Comparison of ENCODE assay signal across 1 cellular context in the genomic region with DNA sequence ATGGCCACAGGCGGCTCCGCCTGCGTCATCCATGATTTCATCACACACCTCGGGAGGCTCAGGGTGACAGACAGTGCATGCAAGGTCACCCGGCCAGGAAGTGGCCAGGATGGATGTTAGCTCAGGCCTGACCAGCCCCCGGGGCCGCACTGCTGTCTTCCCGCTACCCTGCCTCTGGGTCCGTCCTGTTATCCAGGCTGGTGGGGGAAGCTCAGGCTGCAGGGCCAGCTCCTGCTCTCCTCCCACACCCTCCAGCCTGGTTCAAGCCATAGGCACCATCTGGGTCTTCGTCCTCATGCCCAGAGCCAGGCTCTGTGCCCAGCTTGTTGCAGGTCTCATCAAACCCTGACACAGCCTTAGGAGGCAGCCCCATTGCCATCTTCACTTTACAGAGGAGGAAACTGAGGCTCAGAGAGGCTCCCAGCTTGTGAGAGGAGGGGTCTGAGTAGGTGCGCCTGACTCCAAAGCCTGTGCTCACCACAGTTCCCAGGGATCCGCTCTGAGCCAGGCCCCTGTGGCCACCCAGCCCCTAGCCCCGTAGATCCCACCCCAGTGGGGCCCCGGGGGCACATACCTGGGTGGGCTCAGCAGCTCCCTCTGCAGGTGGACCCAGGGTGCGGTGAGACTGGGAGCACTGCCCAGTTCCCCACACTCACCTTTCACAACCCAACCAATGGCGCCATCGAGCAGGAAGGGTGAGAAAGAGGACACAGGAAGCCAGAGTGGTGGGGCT.
A peak's percentile ranks its signal among the peaks of the same experiment; 100 is the strongest.
TF ChIP-seq lines count a peak whose summit lies in the region.

No MANE protein-coding gene starts in this region.

TF ChIP-seq in HepG2, 621 proteins besides CTCF, POLR2A, EP300 and RAD21 (continued from another document and continues in another):
- TF ChIP-seq, protein P1, sequence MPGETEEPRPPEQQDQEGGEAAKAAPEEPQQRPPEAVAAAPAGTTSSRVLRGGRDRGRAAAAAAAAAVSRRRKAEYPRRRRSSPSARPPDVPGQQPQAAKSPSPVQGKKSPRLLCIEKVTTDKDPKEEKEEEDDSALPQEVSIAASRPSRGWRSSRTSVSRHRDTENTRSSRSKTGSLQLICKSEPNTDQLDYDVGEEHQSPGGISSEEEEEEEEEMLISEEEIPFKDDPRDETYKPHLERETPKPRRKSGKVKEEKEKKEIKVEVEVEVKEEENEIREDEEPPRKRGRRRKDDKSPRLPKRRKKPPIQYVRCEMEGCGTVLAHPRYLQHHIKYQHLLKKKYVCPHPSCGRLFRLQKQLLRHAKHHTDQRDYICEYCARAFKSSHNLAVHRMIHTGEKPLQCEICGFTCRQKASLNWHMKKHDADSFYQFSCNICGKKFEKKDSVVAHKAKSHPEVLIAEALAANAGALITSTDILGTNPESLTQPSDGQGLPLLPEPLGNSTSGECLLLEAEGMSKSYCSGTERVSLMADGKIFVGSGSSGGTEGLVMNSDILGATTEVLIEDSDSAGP (CRISPR knock-in tag; IDR thresholded peaks at IDR 0.05; ENCODE audit: borderline replicate concordance) = peak; percentile 83
- TF ChIP-seq RBFOX2 (IDR thresholded peaks at IDR 0.05; ENCODE audit: low read depth, low read length) (peak; percentile 39; the same call in 1 of the 2 replicates), PTBP1 (IDR thresholded peaks at IDR 0.05; ENCODE audit: low read depth, low read length, poor library complexity, severe bottlenecking) (no peak), ZIK1 (CRISPR knock-in tag; IDR thresholded peaks at IDR 0.05; ENCODE audit: borderline replicate concordance, low read depth) (peak; percentile 70; the same call in 1 of the 2 replicates), ZNF563 (CRISPR knock-in tag; IDR thresholded peaks at IDR 0.05) (no peak; the same call in 1 of the 2 replicates), ZGPAT (CRISPR knock-in tag; IDR thresholded peaks at IDR 0.05) (peak; percentile 91; the same call in 1 of the 2 replicates), SALL1 (CRISPR knock-in tag; IDR thresholded peaks at IDR 0.05) (peak; percentile 96), TGIF2 (CRISPR knock-in tag; IDR thresholded peaks at IDR 0.05) (no peak), SNAPC2 (CRISPR knock-in tag; IDR thresholded peaks at IDR 0.05) (0 out of 2 replicates have a peak, but pooled peaks have one; percentile 3), ZNF547 (CRISPR knock-in tag; IDR thresholded peaks at IDR 0.05) (peak; percentile 82), SMAD3 (CRISPR knock-in tag; IDR thresholded peaks at IDR 0.05) (peak; percentile 86), TAF1 (CRISPR knock-in tag; IDR thresholded peaks at IDR 0.05) (peak; percentile 69; the same call in 1 of the 2 replicates), ZBTB38 (CRISPR knock-in tag; IDR thresholded peaks at IDR 0.05) (peak; percentile 88), LCORL (IDR thresholded peaks at IDR 0.05) (no peak), LCORL (CRISPR knock-in tag; IDR thresholded peaks at IDR 0.05) (peak; percentile 92; the same call in 1 of the 2 replicates), ATF1 (CRISPR knock-in tag; IDR thresholded peaks at IDR 0.05) (no peak), KLF6 (CRISPR knock-in tag; IDR thresholded peaks at IDR 0.05) (peak; percentile 69), EHMT2 (IDR thresholded peaks at IDR 0.05; ENCODE audit: borderline replicate concordance, low read depth, low read length) (no peak), FOSL1 (CRISPR knock-in tag; IDR thresholded peaks at IDR 0.05; ENCODE audit: borderline replicate concordance) (no peak), KDM1A (CRISPR knock-in tag; IDR thresholded peaks at IDR 0.05) (peak; percentile 62; the same call in 1 of the 2 replicates), PCBP1 (IDR thresholded peaks at IDR 0.05; ENCODE audit: borderline replicate concordance, low read depth, low read length) (no peak), ZNF550 (CRISPR knock-in tag; IDR thresholded peaks at IDR 0.05; ENCODE audit: borderline replicate concordance) (no peak), ZNF572 (CRISPR knock-in tag; IDR thresholded peaks at IDR 0.05) (no peak), MAFK (conservative IDR thresholded peaks at IDR 0.05 in 1 of 2, IDR thresholded peaks at IDR 0.05 in 1 of 2; ENCODE audit: low read length in 2 of 2) (no peak), HNRNPUL1 (IDR thresholded peaks at IDR 0.05; ENCODE audit: low read depth, low read length) (no peak), ZNF256 (CRISPR knock-in tag; conservative IDR thresholded peaks at IDR 0.05) (no peak), NFKBIZ (CRISPR knock-in tag; IDR thresholded peaks at IDR 0.05) (peak; percentile 84; the same call in 1 of the 2 replicates), RERE (CRISPR knock-in tag; IDR thresholded peaks at IDR 0.05; ENCODE audit: low read depth) (peak; percentile 11), ZNF556 (CRISPR knock-in tag; IDR thresholded peaks at IDR 0.05; ENCODE audit: borderline replicate concordance) (peak; percentile 98), TCF12 (IDR thresholded peaks at IDR 0.05) (no peak), TCF12 (CRISPR knock-in tag; IDR thresholded peaks at IDR 0.05) (peak; percentile 84; the same call in 1 of the 2 replicates), RXRA (CRISPR knock-in tag; IDR thresholded peaks at IDR 0.05) (peak; percentile 100), ZSCAN9 (CRISPR knock-in tag; IDR thresholded peaks at IDR 0.05; ENCODE audit: borderline replicate concordance) (no peak), ZNF329 (CRISPR knock-in tag; IDR thresholded peaks at IDR 0.05; ENCODE audit: low read depth) (0 out of 2 replicates have a peak, but pooled peaks have one; percentile 21), GTF2F1 (IDR thresholded peaks at IDR 0.05; ENCODE audit: low read length) (no peak), GTF3A (CRISPR knock-in tag; conservative IDR thresholded peaks at IDR 0.05) (peak; percentile 84; the same call in 1 of the 2 replicates), DNMT1 (CRISPR knock-in tag; IDR thresholded peaks at IDR 0.05) (peak; percentile 81; the same call in 1 of the 2 replicates)
- TF ChIP-seq, protein P2, sequence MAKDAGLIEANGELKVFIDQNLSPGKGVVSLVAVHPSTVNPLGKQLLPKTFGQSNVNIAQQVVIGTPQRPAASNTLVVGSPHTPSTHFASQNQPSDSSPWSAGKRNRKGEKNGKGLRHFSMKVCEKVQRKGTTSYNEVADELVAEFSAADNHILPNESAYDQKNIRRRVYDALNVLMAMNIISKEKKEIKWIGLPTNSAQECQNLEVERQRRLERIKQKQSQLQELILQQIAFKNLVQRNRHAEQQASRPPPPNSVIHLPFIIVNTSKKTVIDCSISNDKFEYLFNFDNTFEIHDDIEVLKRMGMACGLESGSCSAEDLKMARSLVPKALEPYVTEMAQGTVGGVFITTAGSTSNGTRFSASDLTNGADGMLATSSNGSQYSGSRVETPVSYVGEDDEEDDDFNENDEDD (CRISPR knock-in tag; IDR thresholded peaks at IDR 0.05; ENCODE audit: borderline replicate concordance) = peak; percentile 69; the same call in 1 of the 2 replicates
- TF ChIP-seq, protein P3, sequence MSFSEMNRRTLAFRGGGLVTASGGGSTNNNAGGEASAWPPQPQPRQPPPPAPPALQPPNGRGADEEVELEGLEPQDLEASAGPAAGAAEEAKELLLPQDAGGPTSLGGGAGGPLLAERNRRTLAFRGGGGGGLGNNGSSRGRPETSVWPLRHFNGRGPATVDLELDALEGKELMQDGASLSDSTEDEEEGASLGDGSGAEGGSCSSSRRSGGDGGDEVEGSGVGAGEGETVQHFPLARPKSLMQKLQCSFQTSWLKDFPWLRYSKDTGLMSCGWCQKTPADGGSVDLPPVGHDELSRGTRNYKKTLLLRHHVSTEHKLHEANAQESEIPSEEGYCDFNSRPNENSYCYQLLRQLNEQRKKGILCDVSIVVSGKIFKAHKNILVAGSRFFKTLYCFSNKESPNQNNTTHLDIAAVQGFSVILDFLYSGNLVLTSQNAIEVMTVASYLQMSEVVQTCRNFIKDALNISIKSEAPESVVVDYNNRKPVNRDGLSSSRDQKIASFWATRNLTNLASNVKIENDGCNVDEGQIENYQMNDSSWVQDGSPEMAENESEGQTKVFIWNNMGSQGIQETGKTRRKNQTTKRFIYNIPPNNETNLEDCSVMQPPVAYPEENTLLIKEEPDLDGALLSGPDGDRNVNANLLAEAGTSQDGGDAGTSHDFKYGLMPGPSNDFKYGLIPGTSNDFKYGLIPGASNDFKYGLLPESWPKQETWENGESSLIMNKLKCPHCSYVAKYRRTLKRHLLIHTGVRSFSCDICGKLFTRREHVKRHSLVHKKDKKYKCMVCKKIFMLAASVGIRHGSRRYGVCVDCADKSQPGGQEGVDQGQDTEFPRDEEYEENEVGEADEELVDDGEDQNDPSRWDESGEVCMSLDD (CRISPR knock-in tag; IDR thresholded peaks at IDR 0.05; ENCODE audit: borderline replicate concordance) = no peak; the same call in 1 of the 2 replicates
- TF ChIP-seq, protein P4, sequence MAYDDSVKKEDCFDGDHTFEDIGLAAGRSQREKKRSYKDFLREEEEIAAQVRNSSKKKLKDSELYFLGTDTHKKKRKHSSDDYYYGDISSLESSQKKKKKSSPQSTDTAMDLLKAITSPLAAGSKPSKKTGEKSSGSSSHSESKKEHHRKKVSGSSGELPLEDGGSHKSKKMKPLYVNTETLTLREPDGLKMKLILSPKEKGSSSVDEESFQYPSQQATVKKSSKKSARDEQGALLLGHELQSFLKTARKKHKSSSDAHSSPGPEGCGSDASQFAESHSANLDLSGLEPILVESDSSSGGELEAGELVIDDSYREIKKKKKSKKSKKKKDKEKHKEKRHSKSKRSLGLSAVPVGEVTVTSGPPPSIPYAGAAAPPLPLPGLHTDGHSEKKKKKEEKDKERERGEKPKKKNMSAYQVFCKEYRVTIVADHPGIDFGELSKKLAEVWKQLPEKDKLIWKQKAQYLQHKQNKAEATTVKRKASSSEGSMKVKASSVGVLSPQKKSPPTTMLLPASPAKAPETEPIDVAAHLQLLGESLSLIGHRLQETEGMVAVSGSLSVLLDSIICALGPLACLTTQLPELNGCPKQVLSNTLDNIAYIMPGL (CRISPR knock-in tag; IDR thresholded peaks at IDR 0.05; ENCODE audit: borderline replicate concordance in 1 of 2, low read depth in 1 of 2) = peak in 1 of 2 experiments; percentile 59; a peak in 1 of 4 replicates
- TF ChIP-seq, protein P5, sequence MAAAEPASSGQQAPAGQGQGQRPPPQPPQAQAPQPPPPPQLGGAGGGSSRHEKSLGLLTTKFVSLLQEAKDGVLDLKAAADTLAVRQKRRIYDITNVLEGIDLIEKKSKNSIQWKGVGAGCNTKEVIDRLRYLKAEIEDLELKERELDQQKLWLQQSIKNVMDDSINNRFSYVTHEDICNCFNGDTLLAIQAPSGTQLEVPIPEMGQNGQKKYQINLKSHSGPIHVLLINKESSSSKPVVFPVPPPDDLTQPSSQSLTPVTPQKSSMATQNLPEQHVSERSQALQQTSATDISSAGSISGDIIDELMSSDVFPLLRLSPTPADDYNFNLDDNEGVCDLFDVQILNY (CRISPR knock-in tag; conservative IDR thresholded peaks at IDR 0.05) = peak; percentile 51; the same call in 1 of the 2 replicates
- TF ChIP-seq, protein P6, sequence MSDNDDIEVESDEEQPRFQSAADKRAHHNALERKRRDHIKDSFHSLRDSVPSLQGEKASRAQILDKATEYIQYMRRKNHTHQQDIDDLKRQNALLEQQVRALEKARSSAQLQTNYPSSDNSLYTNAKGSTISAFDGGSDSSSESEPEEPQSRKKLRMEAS (IDR thresholded peaks at IDR 0.05) = peak; percentile 71
- TF ChIP-seq, protein P7, sequence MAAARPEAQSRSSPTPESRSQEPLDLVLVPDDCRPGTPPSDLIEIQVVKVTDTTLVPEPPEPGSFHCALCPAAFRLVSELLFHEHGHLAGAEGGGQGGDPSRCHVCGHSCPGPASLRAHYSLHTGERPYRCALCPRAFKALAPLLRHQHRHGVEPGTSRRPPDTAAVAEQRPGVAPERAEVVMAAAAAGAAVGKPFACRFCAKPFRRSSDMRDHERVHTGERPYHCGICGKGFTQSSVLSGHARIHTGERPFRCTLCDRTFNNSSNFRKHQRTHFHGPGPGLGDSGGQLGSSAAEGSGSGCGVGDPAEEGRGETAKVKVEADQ (CRISPR knock-in tag; IDR thresholded peaks at IDR 0.05; ENCODE audit: borderline replicate concordance) = 0 out of 2 replicates have a peak, but pooled peaks have one; percentile 52
